Comparison of ENCODE assay signal across 8 cellular contexts in genomic region chr1:39268906-39269305, GRCh38.
DNase-seq lines count a peak whose midpoint lies in the region; ATAC-seq and TF ChIP-seq lines count a peak whose summit lies in the region.

No MANE protein-coding gene starts in this region.

- ATAC-seq in HG03571 (IDR thresholded peaks at IDR 0.05; ENCODE audit: unreplicated experiment) (no peak), HG02938 (IDR thresholded peaks at IDR 0.05; ENCODE audit: unreplicated experiment) (no peak)

- H3K27ac Mint-ChIP-seq in glutamatergic neuron (ENCODE audit: unreplicated experiment): peak overlapping the region; percentile 90

- peak; percentile 10 for DNase-seq in NCI-H1092 treated with DMSO at 0.1 percent for 48 hours (lab: John Stamatoyannopoulos, UW)
- no peak for DNase-seq in NCI-H1092 (lab: John Stamatoyannopoulos, UW)
- DNase-seq in WERI-Rb-1: no peak
- DNase-seq in glutamatergic neuron: no peak
- DNase-seq in HK-2 (ENCODE audit: unreplicated experiment): no peak

- H3K9me3 Mint-ChIP-seq in glutamatergic neuron (ENCODE audit: unreplicated experiment): peaks cover 23% of the 10 kb centered on the region

- H3K27me3 ChIP-seq in WERI-Rb-1 (ENCODE audit: insufficient read depth, low read depth, severe bottlenecking): no peaks in the 10 kb centered on the region

- H3K36me3 Mint-ChIP-seq in glutamatergic neuron (ENCODE audit: unreplicated experiment): no peaks in the 10 kb centered on the region

- peaks cover 7% of the 10 kb centered on the region for H3K27me3 Mint-ChIP-seq in glutamatergic neuron (ENCODE audit: unreplicated experiment)

- no peaks in the 10 kb centered on the region; the same call in 1 of the 2 replicates for H3K36me3 ChIP-seq in WERI-Rb-1

- peak overlapping the region; percentile 83 for H3K27ac ChIP-seq in WERI-Rb-1
- peak overlapping the region in 18 of 21 experiments; percentile 24 to 78 (median 67) for H3K27ac ChIP-seq in skin epidermis

- H3K4me3 ChIP-seq in WERI-Rb-1 (ENCODE audit: low read depth, low read length): no peak overlapping the region
- peak overlapping the region in 2 of 7 experiments; percentile 20 to 36 for H3K4me3 ChIP-seq in skin epidermis

- peak overlapping the region; percentile 77 for H3K4me3 Mint-ChIP-seq in glutamatergic neuron (ENCODE audit: unreplicated experiment)

- H3K9me3 ChIP-seq in WERI-Rb-1 (ENCODE audit: severe bottlenecking): no peaks in the 10 kb centered on the region

- H3K4me1 Mint-ChIP-seq in glutamatergic neuron (ENCODE audit: low read depth, unreplicated experiment): peaks cover 68% of the 10 kb centered on the region

- TF ChIP-seq CTCF in WERI-Rb-1 (IDR thresholded peaks at IDR 0.05; ENCODE audit: low read depth, low read length) (no peak), glutamatergic neuron (IDR thresholded peaks at IDR 0.05; ENCODE audit: partially characterized antibody, unreplicated experiment) (no peak)
